Comparison of ENCODE assay signal across 16 cellular contexts in the genomic region with DNA sequence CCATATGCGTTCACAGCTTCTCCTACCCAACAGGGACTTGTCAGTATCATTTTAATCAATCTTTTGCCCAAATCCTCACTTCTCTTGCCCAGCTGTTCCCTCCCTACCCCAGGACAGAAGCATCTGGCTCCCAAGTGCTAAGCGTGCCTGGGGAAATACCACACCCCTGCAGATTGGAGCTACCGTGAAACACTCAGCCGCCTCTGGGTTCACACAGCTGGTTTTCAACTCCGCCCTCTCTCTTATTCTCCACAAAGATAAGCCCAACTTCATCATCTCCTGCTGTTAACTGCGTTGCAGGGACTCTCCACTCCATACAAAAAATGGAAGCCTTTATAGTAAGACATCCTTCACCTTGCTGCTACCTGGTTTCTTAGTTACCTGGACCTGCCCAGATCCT.
DNase-seq lines count a peak whose midpoint lies in the region; ATAC-seq and TF ChIP-seq lines count a peak whose summit lies in the region.
"Had no signal": no experiment of that assay in that cellular context is flagged by ENCODE, and none has a peak within 500 bp of the region (broad histone marks: within the 10 kb centered on the region; RNA-seq: fewer than 3 reads in every experiment).

No MANE protein-coding gene starts in this region.

- CTCF ChIA-PET in HEK293 (lab: Yijun Ruan, JAX): interaction anchor here (0.6 kb wide), 1 partner anchor 12 kb away, joined by 4 read pairs; no protein-coding TSS in a partner anchor

- no peak overlapping the region for H3K4me3 ChIP-seq in HEK293 (ENCODE audit: low read depth, low read length)
- H3K4me3 ChIP-seq: GM12878, GM23248 had no signal

- 0 out of 2 replicates have a peak, but pooled peaks cover 2% of the 10 kb centered on the region for H3K4me1 ChIP-seq in HEK293 (ENCODE audit: control insufficient read depth, insufficient read depth, low read length)

- ATAC-seq in left colon: peak; percentile 26
- no peak for ATAC-seq in GM18498 (IDR thresholded peaks at IDR 0.05; ENCODE audit: unreplicated experiment)
- ATAC-seq in GM21619 (IDR thresholded peaks at IDR 0.05; ENCODE audit: unreplicated experiment): no peak
- ATAC-seq: GM12878 had no signal

- POLR2A ChIA-PET in HEK293 (lab: Yijun Ruan, JAX): no interaction called here

- H3K36me3 ChIP-seq in HEK293 (ENCODE audit: control insufficient read depth in 2 of 2, insufficient read depth in 1 of 2, low read length in 2 of 2): no peaks in the 10 kb centered on the region

- intact Hi-C loops in left colon (cut with DNase I, micrococcal nuclease): no loop called here

- no peak for TF ChIP-seq CTCF in HEK293 (tag by site-specific recombination; IDR thresholded peaks at IDR 0.05)

- no peaks in the 10 kb centered on the region for H3K9me3 ChIP-seq in HEK293 (ENCODE audit: control insufficient read depth, insufficient read depth, low read depth, low read length)
- H3K9me3 ChIP-seq: Caco-2 had no signal

- no peak overlapping the region for H3K27ac ChIP-seq in HEK293 (ENCODE audit: extremely low read depth, low read depth, low read length)
- H3K27ac ChIP-seq: GM23248 had no signal

- DNase-seq in RPMI7951 (ENCODE audit: low read depth) (peak; percentile 7), left colon (no peak), NCI-H524 treated with DMSO at 0.1 percent for 48 hours (lab: John Stamatoyannopoulos, UW) (no peak)
- DNase-seq: C1 segment of cervical spinal cord; Caco-2; CD4-positive, alpha-beta memory T cell; DMS153; DND-41; GDM1; GM23248; H7; HCEC 1CT had no signal

TF ChIP-seq in HEK293, 187 proteins besides CTCF, POLR2A, EP300 and RAD21:
- TF ChIP-seq ZNF302 (tag by site-specific recombination; IDR thresholded peaks at IDR 0.05; ENCODE audit: low read depth) (no peak), OSR2 (tag by site-specific recombination; IDR thresholded peaks at IDR 0.05) (peak; percentile 15; the same call in 1 of the 2 replicates)
